ENCODE assay signal across 19 cellular contexts in genomic region chr13:112245959-112246358, GRCh38.
DNase-seq lines count a peak whose midpoint lies in the region; TF ChIP-seq lines count a peak whose summit lies in the region.
"Had no signal": no experiment of that assay in that cellular context is flagged by ENCODE, and none has a peak within 500 bp of the region (broad histone marks: within the 10 kb centered on the region; RNA-seq: fewer than 3 reads in every experiment).

No MANE protein-coding gene starts in this region.

- no peaks in the 10 kb centered on the region for H4K20me1 ChIP-seq in osteoblast (ENCODE audit: insufficient read depth, low read length)

- H3K9me3 ChIP-seq in osteoblast (ENCODE audit: low read depth, low read length) = no peaks in the 10 kb centered on the region
- H3K9me3 ChIP-seq: A549 had no signal

- no peaks in the 10 kb centered on the region for H3K27me3 ChIP-seq in H7 (ENCODE audit: control insufficient read depth, insufficient read depth, low read length)
- no peaks in the 10 kb centered on the region for H3K27me3 ChIP-seq in osteoblast (ENCODE audit: insufficient read depth, low read length)

- H3K4me2 ChIP-seq in osteoblast (ENCODE audit: insufficient read depth, low read length) = no peak overlapping the region
- H3K4me2 ChIP-seq: A549 had no signal

- no peaks in the 10 kb centered on the region for H3K79me2 ChIP-seq in osteoblast (ENCODE audit: insufficient read depth, low read length)

- H3K27ac Mint-ChIP-seq in type B pancreatic cell = no peak overlapping the region
- H3K27ac Mint-ChIP-seq in chondrocyte (ENCODE audit: unreplicated experiment) = no peak overlapping the region
- H3K27ac Mint-ChIP-seq: B cell, CD14-positive monocyte, IgD-negative memory B cell had no signal

- peak; percentile 47 for DNase-seq in H7
- peak; percentile 34 for DNase-seq in ecto neural progenitor cell (ENCODE audit: low spot score)
- DNase-seq in osteoblast (ENCODE audit: insufficient read length, low spot score, missing footprints) = peak; percentile 73
- DNase-seq in type B pancreatic cell (ENCODE audit: extremely low spot score, unreplicated experiment) = peak; percentile 62
- no peak for DNase-seq in DMS53 treated with DMSO at 0.1 percent for 48 hours (lab: John Stamatoyannopoulos, UW; ENCODE audit: unreplicated experiment)
- DNase-seq in NCI-H345 (lab: John Stamatoyannopoulos, UW) = no peak
- no peak for DNase-seq in chondrocyte (ENCODE audit: low spot score)
- DNase-seq: GDM1; NCI-H1105; NCI-H146; NCI-H2029; NCI-H2227 treated with DMSO at 0.1 percent for 48 hours; NCI-H510A treated with DMSO at 0.1 percent for 48 hours; NCI-H774; NK-92 treated with Interleukin-12 subunit alpha and Interleukin-12 subunit beta, amount 100 ng/mL, for 24 hours had no signal

- H2AFZ ChIP-seq in osteoblast (ENCODE audit: low read length) = no peak overlapping the region

- H3K4me1 Mint-ChIP-seq in type B pancreatic cell (ENCODE audit: unreplicated experiment) (no peaks in the 10 kb centered on the region), chondrocyte (ENCODE audit: low read depth) (no peaks in the 10 kb centered on the region)
- H3K4me1 Mint-ChIP-seq: B cell, CD14-positive monocyte, IgD-negative memory B cell had no signal

- H3K4me1 ChIP-seq in osteoblast (ENCODE audit: insufficient read depth, low read length) = no peaks in the 10 kb centered on the region
- H3K4me1 ChIP-seq: A549 had no signal

- H3K36me3 Mint-ChIP-seq in type B pancreatic cell (no peaks in the 10 kb centered on the region), chondrocyte (ENCODE audit: low read depth) (no peaks in the 10 kb centered on the region)
- H3K36me3 Mint-ChIP-seq: CD14-positive monocyte, IgD-negative memory B cell had no signal

- TF ChIP-seq CTCF in osteoblast (IDR thresholded peaks at IDR 0.05; ENCODE audit: extremely low read depth, low read depth, low read length) = no peak
- no peak for TF ChIP-seq CTCF in type B pancreatic cell (conservative IDR thresholded peaks at IDR 0.05)
- TF ChIP-seq CTCF in chondrocyte (IDR thresholded peaks at IDR 0.05) = no peak

- H3K4me3 ChIP-seq in H7 (ENCODE audit: insufficient read depth, low read depth, low read length) (no peak overlapping the region), osteoblast (ENCODE audit: insufficient read depth, low read length) (no peak overlapping the region)
- H3K4me3 ChIP-seq: A549 had no signal

- H3K4me3 Mint-ChIP-seq in type B pancreatic cell (no peak overlapping the region), chondrocyte (ENCODE audit: unreplicated experiment) (no peak overlapping the region)
- H3K4me3 Mint-ChIP-seq: B cell, CD14-positive monocyte, IgD-negative memory B cell had no signal

- H3K9me3 Mint-ChIP-seq in type B pancreatic cell (no peaks in the 10 kb centered on the region), chondrocyte (ENCODE audit: low read depth) (no peaks in the 10 kb centered on the region)

- H3K27ac ChIP-seq in osteoblast (ENCODE audit: low read depth, low read length) = no peak overlapping the region
- H3K27ac ChIP-seq: A549 had no signal

- H3K27me3 Mint-ChIP-seq in type B pancreatic cell (peaks cover 28% of the 10 kb centered on the region), chondrocyte (ENCODE audit: low read depth) (peaks cover 9% of the 10 kb centered on the region)
- H3K27me3 Mint-ChIP-seq: B cell had no signal

- H3K36me3 ChIP-seq in H7 (replicated peaks; ENCODE audit: control insufficient read depth, insufficient read depth, low read length) (no peaks in the 10 kb centered on the region), osteoblast (ENCODE audit: insufficient read depth, low read length) (no peaks in the 10 kb centered on the region)

Comparison
In these comparisons a context has a peak if more than half of its experiments do, and no peak if none do; other contexts are left out.
1. DNase-seq: peak in H7 (single experiment), ecto neural progenitor cell (single experiment), osteoblast (single experiment) and type B pancreatic cell (single experiment); none in DMS53 treated with DMSO at 0.1 percent for 48 hours (single experiment), NCI-H345 (single experiment) and chondrocyte (single experiment).